24 cellular contexts compared by ENCODE assay signal in genomic region chr3:141047168-141047567, GRCh38. TPM values are rescaled to one million over a fixed set of nuclear protein-coding genes. Genes with fewer than 3 reads are reported as not detected.
"Had no signal": no experiment of that assay in that cellular context is flagged by ENCODE, and none has a peak within 500 bp of the region (broad histone marks: within the 10 kb centered on the region; RNA-seq: fewer than 3 reads in every experiment).

No MANE protein-coding gene starts in this region.

- FAIRE-seq: astrocyte, RCC 7860, TTC549 had no signal

- DNase-seq: activated B cell treated with CpG ODN at 0.5 μM for 24 hours; activated CD4-positive, alpha-beta T cell treated with anti-CD3 and anti-CD28 coated beads for 1 hour; activated CD4-positive, alpha-beta T cell treated with anti-CD3 and anti-CD28 coated beads, Interleukin-2, amount 10 ng/mL, durations not matched to agents 24 days and 14 days; activated CD4-positive, alpha-beta T cell treated with anti-CD3 and anti-CD28 coated beads, Interleukin-2, amount 50 U/mL, for 48 hours; activated CD8-positive, alpha-beta memory T cell treated with anti-CD3 and anti-CD28 coated beads, Interleukin-2, amount 10 ng/mL, durations not matched to agents 7 days and 5 days; activated effector memory CD4-positive, alpha-beta T cell treated with Interleukin-2 at 50 U/mL for 16 hours; activated naive CD4-positive, alpha-beta T cell; activated T-cell treated with anti-CD3 and anti-CD28 coated beads, Interleukin-2, amount 50 U/mL, for 24 hours; amygdala; caudate nucleus; NCI-H1105 treated with DMSO at 0.1 percent for 48 hours; NCI-H146; NCI-H187 treated with DMSO at 0.1 percent for 48 hours; NCI-H2081 treated with DMSO at 0.1 percent for 48 hours; NCI-H446; NCI-H524; SIG-M5; T-cell; T-helper 2 cell; T1000 had no signal

- ATAC-seq: activated CD8-positive, alpha-beta memory T cell treated with anti-CD3 and anti-CD28 coated beads, Interleukin-2, amount 10 ng/mL, durations not matched to agents 7 days and 5 days; T-cell had no signal

RNA-seq across cellular contexts. Expression of gene SPSB4, which starts 4.0 kb away (rescaled TPM):
- total RNA-seq: activated B cell treated with CpG ODN at 0.5 μM for 24 hours; activated CD4-positive, alpha-beta T cell treated with anti-CD3 and anti-CD28 coated beads, Interleukin-2, amount 10 ng/mL, durations not matched to agents 24 days and 14 days; activated T-helper 1 cell treated with anti-CD3 and anti-CD28 coated beads, Interleukin-12 subunit alpha, Interleukin-12 subunit beta, Interleukin-2, Interleukin-4 antibody, amounts not matched to agents 30 ng/mL and 10 ng/mL and 1 ng/mL, durations not matched to agents 14 hours and 24 hours and 36 hours; T-cell had no signal
